22 cellular contexts compared by ENCODE assay signal in the genomic region with DNA sequence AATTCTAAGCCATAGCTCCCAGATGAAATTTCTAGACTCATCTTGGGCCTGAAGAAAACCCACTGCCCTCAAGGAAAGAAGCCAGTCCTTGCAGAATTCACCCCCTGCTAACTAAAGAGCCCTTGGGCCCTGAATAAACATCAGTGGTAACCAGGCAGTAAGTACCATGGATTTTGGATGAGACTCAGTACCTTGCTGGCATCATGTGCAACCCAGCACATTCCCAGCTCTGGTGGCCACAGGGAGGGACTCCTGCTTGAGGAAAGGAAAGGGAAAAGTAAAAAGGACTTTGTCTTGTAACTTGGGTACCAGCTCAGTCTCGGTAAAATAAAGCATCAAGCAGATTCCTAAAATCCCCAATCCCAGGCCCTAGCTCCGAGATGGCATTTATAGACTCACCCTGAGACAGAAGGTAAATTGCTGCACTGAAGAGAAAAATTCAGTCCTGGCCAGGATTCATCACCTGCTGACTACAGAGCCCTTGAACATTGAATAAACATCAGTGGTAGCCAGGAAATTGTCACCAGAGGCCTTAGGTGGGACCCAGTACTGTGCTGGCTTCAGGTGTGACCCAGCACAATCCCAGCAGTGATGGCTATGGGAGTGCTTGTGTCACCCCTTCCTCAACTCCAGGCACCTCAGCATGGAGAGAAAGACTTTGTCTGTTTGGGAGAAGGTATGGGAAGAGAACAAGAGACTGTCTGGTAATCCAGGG. TPM values are rescaled to one million over a fixed set of nuclear protein-coding genes. Genes with fewer than 3 reads are reported as not detected.
DNase-seq lines count a peak whose midpoint lies in the region; ATAC-seq and TF ChIP-seq lines count a peak whose summit lies in the region.
"Had no signal": no experiment of that assay in that cellular context is flagged by ENCODE, and none has a peak within 500 bp of the region (broad histone marks: within the 10 kb centered on the region; RNA-seq: fewer than 3 reads in every experiment).

No MANE protein-coding gene starts in this region.

- H3K4me2 ChIP-seq in PC-9, result no peak overlapping the region

- no peak overlapping the region for H3K4me3 ChIP-seq in PC-9
- H3K4me3 ChIP-seq: esophagus muscularis mucosa, gastrocnemius medialis, stomach had no signal

- ATAC-seq in GM21381 (IDR thresholded peaks at IDR 0.05; ENCODE audit: unreplicated experiment) (no peak), HG03432 (IDR thresholded peaks at IDR 0.05; ENCODE audit: unreplicated experiment) (no peak)
- ATAC-seq: activated T-cell treated with anti-CD3 and anti-CD28 coated beads, Interleukin-2, amount 50 U/mL, for 4 hours; gastrocnemius medialis; sciatic nerve had no signal

- peaks cover 15% of the 10 kb centered on the region for H3K4me1 ChIP-seq in PC-9 (replicated peaks; ENCODE audit: insufficient read depth)

- H3K27ac Mint-ChIP-seq in progenitor cell of endocrine pancreas, result no peak overlapping the region
- H3K27ac Mint-ChIP-seq: B cell, naive B cell had no signal

- H3K9me3 Mint-ChIP-seq in progenitor cell of endocrine pancreas (ENCODE audit: low read depth), result peaks cover 10% of the 10 kb centered on the region

- BruUV-seq in PC-9 (replicated peaks; lab: Mats Ljungman, UMichigan), result TSS peak; percentile 49

- CTCF ChIA-PET in PC-9 (lab: Charles Lee), result no interaction called here

- H3K79me2 ChIP-seq in PC-9 (ENCODE audit: low read depth), result no peaks in the 10 kb centered on the region

- H3K27me3 Mint-ChIP-seq in progenitor cell of endocrine pancreas, result peaks cover 52% of the 10 kb centered on the region

- peaks cover 6% of the 10 kb centered on the region for H3F3A ChIP-seq in PC-9 (ENCODE audit: insufficient read depth, low read depth)

- H3K27me3 ChIP-seq in PC-9 (ENCODE audit: insufficient read depth, low read depth), result no peaks in the 10 kb centered on the region
- H3K27me3 ChIP-seq: gastrocnemius medialis had no signal

- TF ChIP-seq CTCF in PC-9 (conservative IDR thresholded peaks at IDR 0.05) (no peak), progenitor cell of endocrine pancreas (IDR thresholded peaks at IDR 0.05; ENCODE audit: unreplicated experiment) (no peak)

- no peaks in the 10 kb centered on the region for H4K20me1 ChIP-seq in PC-9 (ENCODE audit: insufficient read depth)

- peak overlapping the region; percentile 78 for H3K4me3 Mint-ChIP-seq in progenitor cell of endocrine pancreas (ENCODE audit: low read depth)
- H3K4me3 Mint-ChIP-seq: activated T-cell treated with anti-CD3 and anti-CD28 coated beads, Interleukin-2, amount 50 U/mL, for 4 hours had no signal

- H3K36me3 Mint-ChIP-seq in progenitor cell of endocrine pancreas (ENCODE audit: insufficient read depth), result peaks cover 1% of the 10 kb centered on the region

- intact Hi-C loops in PC-9 (cut with micrococcal nuclease; ENCODE audit: unreplicated experiment), result loop anchor here (2.0 kb wide), 2 partner anchors 31 to 75 kb away; partner anchors contain the start of gene SFTPD

- POLR2A ChIA-PET in PC-9 (lab: Charles Lee; ENCODE audit: unreplicated experiment), result no interaction called here

- DNase-seq in NCI-H146 (lab: John Stamatoyannopoulos, UW) (peak; percentile 2), NCI-H146 treated with DMSO at 0.1 percent for 48 hours (lab: John Stamatoyannopoulos, UW; ENCODE audit: unreplicated experiment) (no peak), PC-9 (peak in 1 of 2 experiments; percentile 31), inferior parietal cortex (ENCODE audit: extremely low spot score) (peak; percentile 2), progenitor cell of endocrine pancreas (ENCODE audit: low spot score, unreplicated experiment) (no peak), T1000 (lab: John Stamatoyannopoulos, UW) (no peak)
- DNase-seq: activated CD4-positive, alpha-beta T cell treated with anti-CD3 and anti-CD28 coated beads for 1 hour; activated naive CD4-positive, alpha-beta T cell treated with anti-CD3 and anti-CD28 coated beads, Interleukin-2, amount 50 U/mL, for 16 hours; activated T-cell treated with anti-CD3 and anti-CD28 coated beads, Interleukin-2, amount 50 U/mL, for 4 hours; effector CD8-positive, alpha-beta T cell; gastrocnemius medialis; naive B cell; stimulated activated CD4-positive, alpha-beta T cell treated with anti-CD3 and anti-CD28 coated beads, Interleukin-15, amount 100 ng/mL, for 24 hours; trophoblast cell had no signal

- H2AFZ ChIP-seq in PC-9, result no peak overlapping the region

- no peaks in the 10 kb centered on the region for H3K9me2 ChIP-seq in PC-9 (ENCODE audit: insufficient read depth)

- no peaks in the 10 kb centered on the region for H3K4me1 Mint-ChIP-seq in progenitor cell of endocrine pancreas (ENCODE audit: low read depth)

- H3K36me3 ChIP-seq in PC-9 (ENCODE audit: low read depth), result no peaks in the 10 kb centered on the region
- H3K36me3 ChIP-seq: esophagus muscularis mucosa, gastrocnemius medialis, stomach had no signal

- no peak overlapping the region for H3K27ac ChIP-seq in PC-9
- H3K27ac ChIP-seq: gastrocnemius medialis had no signal

- no peaks in the 10 kb centered on the region for H3K9me3 ChIP-seq in PC-9 (ENCODE audit: insufficient read depth, low read depth)
- H3K9me3 ChIP-seq: esophagus muscularis mucosa, gastrocnemius medialis had no signal

RNA-seq across cellular contexts. Expression of gene SFTPD, which starts 31.2 kb away (rescaled TPM):
- total RNA-seq in PC-9 (2021) (1.5 TPM in 1 of 2 replicates, not detected in the other), progenitor cell of endocrine pancreas (0.29 and 0.40 TPM in 2 replicates)
- total RNA-seq: activated CD8-positive, alpha-beta memory T cell treated with anti-CD3 and anti-CD28 coated beads for 36 hours; OCI-LY7 had no signal

Comparison
In these comparisons a context has a peak if more than half of its experiments do, and no peak if none do; other contexts are left out.
1. DNase-seq: peak in NCI-H146 (single experiment) and inferior parietal cortex (single experiment); none in NCI-H146 treated with DMSO at 0.1 percent for 48 hours (single experiment), progenitor cell of endocrine pancreas (single experiment) and T1000 (single experiment).